In genomic region chr9:116027096-116027495, GRCh38 we compare ENCODE assay signal across 1 cellular context.
TF ChIP-seq lines count a peak whose summit lies in the region.

No MANE protein-coding gene starts in this region.

TF ChIP-seq in GM23338, 12 proteins besides CTCF, POLR2A, EP300 and RAD21 (continued from another document):
- TF ChIP-seq, protein P1, sequence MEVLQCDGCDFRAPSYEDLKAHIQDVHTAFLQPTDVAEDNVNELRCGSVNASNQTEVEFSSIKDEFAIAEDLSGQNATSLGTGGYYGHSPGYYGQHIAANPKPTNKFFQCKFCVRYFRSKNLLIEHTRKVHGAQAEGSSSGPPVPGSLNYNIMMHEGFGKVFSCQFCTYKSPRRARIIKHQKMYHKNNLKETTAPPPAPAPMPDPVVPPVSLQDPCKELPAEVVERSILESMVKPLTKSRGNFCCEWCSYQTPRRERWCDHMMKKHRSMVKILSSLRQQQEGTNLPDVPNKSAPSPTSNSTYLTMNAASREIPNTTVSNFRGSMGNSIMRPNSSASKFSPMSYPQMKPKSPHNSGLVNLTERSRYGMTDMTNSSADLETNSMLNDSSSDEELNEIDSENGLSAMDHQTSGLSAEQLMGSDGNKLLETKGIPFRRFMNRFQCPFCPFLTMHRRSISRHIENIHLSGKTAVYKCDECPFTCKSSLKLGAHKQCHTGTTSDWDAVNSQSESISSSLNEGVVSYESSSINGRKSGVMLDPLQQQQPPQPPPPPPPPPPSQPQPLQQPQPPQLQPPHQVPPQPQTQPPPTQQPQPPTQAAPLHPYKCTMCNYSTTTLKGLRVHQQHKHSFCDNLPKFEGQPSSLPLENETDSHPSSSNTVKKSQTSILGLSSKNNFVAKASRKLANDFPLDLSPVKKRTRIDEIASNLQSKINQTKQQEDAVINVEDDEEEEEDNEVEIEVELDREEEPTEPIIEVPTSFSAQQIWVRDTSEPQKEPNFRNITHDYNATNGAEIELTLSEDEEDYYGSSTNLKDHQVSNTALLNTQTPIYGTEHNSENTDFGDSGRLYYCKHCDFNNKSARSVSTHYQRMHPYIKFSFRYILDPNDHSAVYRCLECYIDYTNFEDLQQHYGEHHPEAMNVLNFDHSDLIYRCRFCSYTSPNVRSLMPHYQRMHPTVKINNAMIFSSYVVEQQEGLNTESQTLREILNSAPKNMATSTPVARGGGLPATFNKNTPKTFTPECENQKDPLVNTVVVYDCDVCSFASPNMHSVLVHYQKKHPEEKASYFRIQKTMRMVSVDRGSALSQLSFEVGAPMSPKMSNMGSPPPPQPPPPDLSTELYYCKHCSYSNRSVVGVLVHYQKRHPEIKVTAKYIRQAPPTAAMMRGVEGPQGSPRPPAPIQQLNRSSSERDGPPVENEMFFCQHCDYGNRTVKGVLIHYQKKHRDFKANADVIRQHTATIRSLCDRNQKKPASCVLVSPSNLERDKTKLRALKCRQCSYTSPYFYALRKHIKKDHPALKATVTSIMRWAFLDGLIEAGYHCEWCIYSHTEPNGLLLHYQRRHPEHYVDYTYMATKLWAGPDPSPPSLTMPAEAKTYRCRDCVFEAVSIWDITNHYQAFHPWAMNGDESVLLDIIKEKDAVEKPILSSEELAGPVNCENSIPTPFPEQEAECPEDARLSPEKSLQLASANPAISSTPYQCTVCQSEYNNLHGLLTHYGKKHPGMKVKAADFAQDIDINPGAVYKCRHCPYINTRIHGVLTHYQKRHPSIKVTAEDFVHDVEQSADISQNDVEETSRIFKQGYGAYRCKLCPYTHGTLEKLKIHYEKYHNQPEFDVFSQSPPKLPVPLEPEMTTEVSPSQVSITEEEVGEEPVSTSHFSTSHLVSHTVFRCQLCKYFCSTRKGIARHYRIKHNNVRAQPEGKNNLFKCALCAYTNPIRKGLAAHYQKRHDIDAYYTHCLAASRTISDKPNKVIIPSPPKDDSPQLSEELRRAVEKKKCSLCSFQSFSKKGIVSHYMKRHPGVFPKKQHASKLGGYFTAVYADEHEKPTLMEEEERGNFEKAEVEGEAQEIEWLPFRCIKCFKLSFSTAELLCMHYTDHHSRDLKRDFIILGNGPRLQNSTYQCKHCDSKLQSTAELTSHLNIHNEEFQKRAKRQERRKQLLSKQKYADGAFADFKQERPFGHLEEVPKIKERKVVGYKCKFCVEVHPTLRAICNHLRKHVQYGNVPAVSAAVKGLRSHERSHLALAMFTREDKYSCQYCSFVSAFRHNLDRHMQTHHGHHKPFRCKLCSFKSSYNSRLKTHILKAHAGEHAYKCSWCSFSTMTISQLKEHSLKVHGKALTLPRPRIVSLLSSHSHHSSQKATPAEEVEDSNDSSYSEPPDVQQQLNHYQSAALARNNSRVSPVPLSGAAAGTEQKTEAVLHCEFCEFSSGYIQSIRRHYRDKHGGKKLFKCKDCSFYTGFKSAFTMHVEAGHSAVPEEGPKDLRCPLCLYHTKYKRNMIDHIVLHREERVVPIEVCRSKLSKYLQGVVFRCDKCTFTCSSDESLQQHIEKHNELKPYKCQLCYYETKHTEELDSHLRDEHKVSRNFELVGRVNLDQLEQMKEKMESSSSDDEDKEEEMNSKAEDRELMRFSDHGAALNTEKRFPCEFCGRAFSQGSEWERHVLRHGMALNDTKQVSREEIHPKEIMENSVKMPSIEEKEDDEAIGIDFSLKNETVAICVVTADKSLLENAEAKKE (CRISPR knock-in tag; IDR thresholded peaks at IDR 0.05), result no peak
- TF ChIP-seq NANOG (IDR thresholded peaks at IDR 0.05; ENCODE audit: borderline replicate concordance) (no peak), STAT1 (IDR thresholded peaks at IDR 0.05; ENCODE audit: unreplicated experiment) (no peak), REST (IDR thresholded peaks at IDR 0.05; ENCODE audit: unreplicated experiment) (no peak), ETS1 (IDR thresholded peaks at IDR 0.05) (no peak)
TF ChIP-seq in GM23338: peak in this region for 0.
